Comparison of ENCODE assay signal across 1 cellular context in the genomic region with DNA sequence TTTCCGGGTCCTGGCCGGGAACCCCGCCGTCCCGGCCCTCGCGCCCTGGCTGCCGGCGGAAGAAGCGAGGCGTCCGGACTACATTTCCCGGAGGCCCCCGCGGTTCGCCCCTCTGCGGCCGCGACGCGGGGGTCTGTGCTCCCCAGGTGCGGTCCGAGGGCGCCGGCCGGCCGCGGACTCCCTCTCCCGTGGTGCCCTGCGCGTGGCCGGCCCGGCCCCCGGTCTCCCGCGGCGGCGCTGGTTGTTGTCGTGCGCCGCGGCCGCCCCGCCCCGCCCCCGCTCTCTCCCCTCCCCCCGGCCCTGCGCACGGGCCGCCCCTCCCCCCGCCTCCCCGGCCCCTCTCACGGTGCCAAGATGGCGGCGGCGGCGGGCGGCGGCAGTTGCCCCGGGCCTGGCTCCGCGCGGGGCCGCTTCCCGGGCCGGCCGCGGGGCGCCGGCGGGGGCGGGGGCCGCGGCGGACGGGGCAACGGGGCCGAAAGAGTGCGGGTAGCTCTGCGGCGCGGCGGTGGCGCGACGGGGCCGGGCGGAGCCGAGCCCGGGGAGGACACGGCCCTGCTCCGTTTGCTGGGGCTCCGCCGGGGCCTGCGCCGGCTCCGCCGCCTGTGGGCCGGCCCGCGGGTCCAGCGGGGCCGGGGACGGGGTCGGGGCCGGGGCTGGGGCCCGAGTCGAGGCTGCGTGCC.
TF ChIP-seq lines count a peak whose summit lies in the region.

A gene with protein sequence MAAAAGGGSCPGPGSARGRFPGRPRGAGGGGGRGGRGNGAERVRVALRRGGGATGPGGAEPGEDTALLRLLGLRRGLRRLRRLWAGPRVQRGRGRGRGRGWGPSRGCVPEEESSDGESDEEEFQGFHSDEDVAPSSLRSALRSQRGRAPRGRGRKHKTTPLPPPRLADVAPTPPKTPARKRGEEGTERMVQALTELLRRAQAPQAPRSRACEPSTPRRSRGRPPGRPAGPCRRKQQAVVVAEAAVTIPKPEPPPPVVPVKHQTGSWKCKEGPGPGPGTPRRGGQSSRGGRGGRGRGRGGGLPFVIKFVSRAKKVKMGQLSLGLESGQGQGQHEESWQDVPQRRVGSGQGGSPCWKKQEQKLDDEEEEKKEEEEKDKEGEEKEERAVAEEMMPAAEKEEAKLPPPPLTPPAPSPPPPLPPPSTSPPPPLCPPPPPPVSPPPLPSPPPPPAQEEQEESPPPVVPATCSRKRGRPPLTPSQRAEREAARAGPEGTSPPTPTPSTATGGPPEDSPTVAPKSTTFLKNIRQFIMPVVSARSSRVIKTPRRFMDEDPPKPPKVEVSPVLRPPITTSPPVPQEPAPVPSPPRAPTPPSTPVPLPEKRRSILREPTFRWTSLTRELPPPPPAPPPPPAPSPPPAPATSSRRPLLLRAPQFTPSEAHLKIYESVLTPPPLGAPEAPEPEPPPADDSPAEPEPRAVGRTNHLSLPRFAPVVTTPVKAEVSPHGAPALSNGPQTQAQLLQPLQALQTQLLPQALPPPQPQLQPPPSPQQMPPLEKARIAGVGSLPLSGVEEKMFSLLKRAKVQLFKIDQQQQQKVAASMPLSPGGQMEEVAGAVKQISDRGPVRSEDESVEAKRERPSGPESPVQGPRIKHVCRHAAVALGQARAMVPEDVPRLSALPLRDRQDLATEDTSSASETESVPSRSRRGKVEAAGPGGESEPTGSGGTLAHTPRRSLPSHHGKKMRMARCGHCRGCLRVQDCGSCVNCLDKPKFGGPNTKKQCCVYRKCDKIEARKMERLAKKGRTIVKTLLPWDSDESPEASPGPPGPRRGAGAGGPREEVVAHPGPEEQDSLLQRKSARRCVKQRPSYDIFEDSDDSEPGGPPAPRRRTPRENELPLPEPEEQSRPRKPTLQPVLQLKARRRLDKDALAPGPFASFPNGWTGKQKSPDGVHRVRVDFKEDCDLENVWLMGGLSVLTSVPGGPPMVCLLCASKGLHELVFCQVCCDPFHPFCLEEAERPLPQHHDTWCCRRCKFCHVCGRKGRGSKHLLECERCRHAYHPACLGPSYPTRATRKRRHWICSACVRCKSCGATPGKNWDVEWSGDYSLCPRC (N-terminal part only) (plus strand): TSS at position 339 of the 680 bp plus-strand sequence. CDS start 16 bp downstream, at position 355.

TF ChIP-seq in endothelial cell of umbilical vein, 7 proteins besides CTCF, POLR2A, EP300 and RAD21:
- TF ChIP-seq EZH2 (IDR thresholded peaks at IDR 0.05; ENCODE audit: borderline replicate concordance, low read depth, low read length, severe bottlenecking) = no peak
- TF ChIP-seq POLR2AphosphoS5 (IDR thresholded peaks at IDR 0.05; ENCODE audit: insufficient read depth, low read depth, low read length) = peak; percentile 30
- TF ChIP-seq FOS (IDR thresholded peaks at IDR 0.05; ENCODE audit: borderline replicate concordance, insufficient read depth, low read length) = no peak
- TF ChIP-seq, protein P1, sequence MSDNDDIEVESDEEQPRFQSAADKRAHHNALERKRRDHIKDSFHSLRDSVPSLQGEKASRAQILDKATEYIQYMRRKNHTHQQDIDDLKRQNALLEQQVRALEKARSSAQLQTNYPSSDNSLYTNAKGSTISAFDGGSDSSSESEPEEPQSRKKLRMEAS (IDR thresholded peaks at IDR 0.05; ENCODE audit: insufficient read depth, insufficient read length) = no peak
- TF ChIP-seq JUN (IDR thresholded peaks at IDR 0.05; ENCODE audit: borderline replicate concordance, insufficient read depth, insufficient read length, low read depth) = no peak
TF ChIP-seq in endothelial cell of umbilical vein: peak in this region for 1.
